ENCODE assay signal across 18 cellular contexts in genomic region chr21:38680401-38680800, GRCh38.
DNase-seq lines count a peak whose midpoint lies in the region; ATAC-seq and TF ChIP-seq lines count a peak whose summit lies in the region.
"Had no signal": no experiment of that assay in that cellular context is flagged by ENCODE, and none has a peak within 500 bp of the region (broad histone marks: within the 10 kb centered on the region; RNA-seq: fewer than 3 reads in every experiment).

No MANE protein-coding gene starts in this region.

- peaks cover 40% of the 10 kb centered on the region for H3K27me3 ChIP-seq in osteoblast (ENCODE audit: insufficient read depth, low read length)
- H3K27me3 ChIP-seq: MG63 had no signal

- no peaks in the 10 kb centered on the region for H3K79me2 ChIP-seq in osteoblast (ENCODE audit: insufficient read depth, low read length)

- H3K4me3 ChIP-seq in cardiac fibroblast (replicated peaks in 1 of 2; ENCODE audit: low read depth in 2 of 2, low read length in 2 of 2) (no peak overlapping the region), osteoblast (ENCODE audit: insufficient read depth, low read length) (no peak overlapping the region)
- H3K4me3 ChIP-seq: MG63, PC-9, SK-N-MC had no signal

- peak overlapping the region; percentile 43 for H2AFZ ChIP-seq in osteoblast (ENCODE audit: low read length)
- H2AFZ ChIP-seq: PC-9 had no signal

- H3K4me2 ChIP-seq in osteoblast (ENCODE audit: insufficient read depth, low read length): peak overlapping the region; percentile 58
- H3K4me2 ChIP-seq: KMS-11, PC-9 had no signal

- no peak for TF ChIP-seq CTCF in cardiac fibroblast (IDR thresholded peaks at IDR 0.05; ENCODE audit: low read depth, low read length)
- no peak for TF ChIP-seq CTCF in osteoblast (IDR thresholded peaks at IDR 0.05; ENCODE audit: extremely low read depth, low read depth, low read length)

- H3K4me1 ChIP-seq in osteoblast (ENCODE audit: insufficient read depth, low read length): peaks cover 17% of the 10 kb centered on the region

- H3K36me3 ChIP-seq in osteoblast (ENCODE audit: insufficient read depth, low read length): no peaks in the 10 kb centered on the region
- H3K36me3 ChIP-seq: MG63 had no signal

- H4K20me1 ChIP-seq in osteoblast (ENCODE audit: insufficient read depth, low read length): no peaks in the 10 kb centered on the region

- H3K9me3 ChIP-seq in osteoblast (ENCODE audit: low read depth, low read length): no peaks in the 10 kb centered on the region
- H3K9me3 ChIP-seq: MG63 had no signal

- DNase-seq in Daoy (ENCODE audit: low read depth) (peak; percentile 17), MV-4-11 (lab: John Stamatoyannopoulos, UW) (peak; percentile 23), cardiac fibroblast (ENCODE audit: low read depth in 2 of 2) (peak; percentile 22 to 25), osteoblast (ENCODE audit: insufficient read length, low spot score, missing footprints) (no peak), OCI-M2 (lab: John Stamatoyannopoulos, UW; ENCODE audit: unreplicated experiment) (no peak), NCI-H187 treated with DMSO at 0.1 percent for 48 hours (lab: John Stamatoyannopoulos, UW) (no peak), NCI-H146 treated with DMSO at 0.1 percent for 48 hours (lab: John Stamatoyannopoulos, UW; ENCODE audit: unreplicated experiment) (no peak)
- DNase-seq: AML-193; CD4-positive, CD25-positive, alpha-beta regulatory T cell; DND-41; MG63; NCI-H1105; NCI-H1930; NCI-H510A; PC-9 had no signal

- ATAC-seq in GM21526 (IDR thresholded peaks at IDR 0.05; ENCODE audit: low FRiP score, unreplicated experiment): no peak

- peak overlapping the region; percentile 50 for H3K27ac ChIP-seq in osteoblast (ENCODE audit: low read depth, low read length)
- H3K27ac ChIP-seq: KMS-11, PC-9, SK-N-MC had no signal

Comparison
In these comparisons a context has a peak if more than half of its experiments do, and no peak if none do; other contexts are left out.
1. DNase-seq: peak in Daoy (single experiment), MV-4-11 (single experiment) and cardiac fibroblast (2 of 2); none in osteoblast (single experiment), OCI-M2 (single experiment), NCI-H187 treated with DMSO at 0.1 percent for 48 hours (single experiment) and NCI-H146 treated with DMSO at 0.1 percent for 48 hours (single experiment).